Comparison of ENCODE assay signal across 1 cellular context in genomic region chr4:181061787-181062186, GRCh38.
TF ChIP-seq lines count a peak whose summit lies in the region.

No MANE protein-coding gene starts in this region.

TF ChIP-seq in WTC11, 78 proteins besides CTCF, POLR2A, EP300 and RAD21 (continued from another document):
- TF ChIP-seq TP53 (CRISPR knock-in tag; IDR thresholded peaks at IDR 0.05) (no peak), RELA (CRISPR knock-in tag; IDR thresholded peaks at IDR 0.05; ENCODE audit: borderline replicate concordance) (no peak), TCF7 (CRISPR knock-in tag; IDR thresholded peaks at IDR 0.05; ENCODE audit: low read depth) (no peak), TEAD4 (CRISPR knock-in tag; IDR thresholded peaks at IDR 0.05) (no peak), NR2C2 (CRISPR knock-in tag; IDR thresholded peaks at IDR 0.05) (no peak), NFATC4 (CRISPR knock-in tag; IDR thresholded peaks at IDR 0.05) (no peak), ZNF416 (CRISPR knock-in tag; IDR thresholded peaks at IDR 0.05) (no peak)
TF ChIP-seq in WTC11: peak in this region for 0.
